In the genomic region with DNA sequence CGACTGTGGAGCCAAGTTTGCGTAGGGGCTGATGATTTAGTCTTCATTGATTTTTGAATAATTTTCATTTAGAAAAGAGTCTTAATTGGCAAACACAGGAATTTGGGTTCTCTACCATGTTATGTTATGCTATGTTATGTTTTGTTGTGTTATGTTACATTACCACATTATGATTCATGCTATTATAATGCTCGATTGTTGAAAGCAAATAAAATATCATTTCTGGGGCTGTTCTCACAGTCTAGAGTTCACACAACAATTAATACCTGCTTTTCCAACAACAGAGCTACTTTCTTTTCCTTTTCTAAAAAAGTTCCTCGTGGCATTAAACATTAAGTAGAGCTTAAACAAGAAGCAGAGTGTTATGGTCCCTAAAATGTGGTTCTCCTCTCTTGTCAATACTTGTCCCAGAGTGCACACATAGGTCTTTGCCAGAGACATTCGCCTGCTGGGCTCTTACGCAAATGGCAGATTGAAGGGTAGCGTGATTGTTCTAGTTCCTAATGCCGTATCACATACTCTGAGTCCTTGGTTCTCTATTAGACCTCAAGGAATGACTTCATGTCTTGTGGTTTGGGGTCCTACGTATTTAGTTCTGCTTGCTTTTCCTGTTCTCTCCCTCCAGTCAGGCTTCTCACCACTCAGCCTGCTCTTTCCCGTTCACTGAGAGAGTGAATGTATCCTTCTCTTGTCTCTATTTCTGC, we compare ENCODE assay signal across 24 cellular contexts.
A peak's percentile ranks its signal among the peaks of the same experiment; 100 is the strongest.
DNase-seq lines count a peak whose midpoint lies in the region; ATAC-seq and TF ChIP-seq lines count a peak whose summit lies in the region.
"Had no signal": no experiment of that assay in that cellular context is flagged by ENCODE, and none has a peak within 500 bp of the region (broad histone marks: within the 10 kb centered on the region; RNA-seq: fewer than 3 reads in every experiment).

No MANE protein-coding gene starts in this region.

- H3K4me2 ChIP-seq in skeletal muscle satellite cell (ENCODE audit: low read length): peak overlapping the region; percentile 56
- H3K4me2 ChIP-seq: KMS-11 had no signal

- H3K4me3 ChIP-seq in right atrium auricular region (no peak overlapping the region), astrocyte of the spinal cord (ENCODE audit: low read depth, low read length) (no peak overlapping the region), skeletal muscle satellite cell (ENCODE audit: low read length) (peak overlapping the region; percentile 34), aorta (ENCODE audit: low read length in 2 of 2) (no peak overlapping the region)
- H3K4me3 ChIP-seq: psoas muscle had no signal

- H3K27me3 ChIP-seq in right atrium auricular region (no peaks in the 10 kb centered on the region), skeletal muscle satellite cell (ENCODE audit: control insufficient read depth, insufficient read depth, low read length) (no peaks in the 10 kb centered on the region), aorta (ENCODE audit: control insufficient read depth in 1 of 2, insufficient read depth in 2 of 2, low read length in 1 of 2) (no peaks in the 10 kb centered on the region)

- no peaks in the 10 kb centered on the region for H3K36me3 ChIP-seq in right atrium auricular region
- H3K36me3 ChIP-seq in skeletal muscle satellite cell (ENCODE audit: insufficient read depth, low read length): no peaks in the 10 kb centered on the region
- H3K36me3 ChIP-seq in aorta (ENCODE audit: control insufficient read depth in 1 of 2, insufficient read depth in 2 of 2, low read length in 1 of 2): no peaks in the 10 kb centered on the region

- DNase-seq in Right ventricle myocardium superior (no peak), right atrium auricular region (ENCODE audit: low spot score) (no peak), astrocyte of the spinal cord (ENCODE audit: low read depth, low spot score) (peak; percentile 75), fibroblast of peridontal ligament (ENCODE audit: extremely low read depth) (peak; percentile 52), aorta (no peak), MV-4-11 (lab: John Stamatoyannopoulos, UW) (no peak)
- no peak for DNase-seq in stimulated activated naive CD4-positive, alpha-beta T cell treated with Interleukin-2 at 50 U/mL for 16 hours (lab: John Stamatoyannopoulos, UW)
- DNase-seq: activated CD4-positive, alpha-beta T cell treated with anti-CD3 and anti-CD28 coated beads, Interleukin-2, amount 50 U/mL, for 1 hour; activated CD8-positive, alpha-beta memory T cell treated with anti-CD3 and anti-CD28 coated beads, Interleukin-2, amount 50 U/mL, for 4 hours; cerebellar nuclear complex; DMS153; effector memory CD8-positive, alpha-beta T cell; left cardiac atrium; midbrain; NCI-H2107; NCI-H510A treated with DMSO at 0.1 percent for 48 hours; psoas muscle; SHP77 treated with DMSO at 0.1 percent for 48 hours; stimulated activated CD4-positive, alpha-beta T cell treated with anti-CD3 and anti-CD28 coated beads, Interleukin-12 subunit alpha, Interleukin-12 subunit beta, amount 100 ng/mL, for 4 hours; stimulated activated CD8-positive, alpha-beta memory T cell treated with anti-CD3 and anti-CD28 coated beads, Interleukin-4, amount 100 ng/mL, for 48 hours; T-helper 1 cell had no signal

- peak; percentile 46 for ATAC-seq in Right ventricle myocardium superior (ENCODE audit: poor library complexity)
- ATAC-seq in aorta (ENCODE audit: low FRiP score): no peak
- ATAC-seq: effector memory CD8-positive, alpha-beta T cell; psoas muscle had no signal

- in situ Hi-C loops in astrocyte of the spinal cord (cut with HindIII; ENCODE audit: low sequenced_read_pairs): no loop called here

- TF ChIP-seq CTCF in right atrium auricular region (IDR thresholded peaks at IDR 0.05) (no peak), astrocyte of the spinal cord (IDR thresholded peaks at IDR 0.05; ENCODE audit: low read depth, low read length) (no peak)

- peak overlapping the region; percentile 5 for H3K9ac ChIP-seq in skeletal muscle satellite cell (ENCODE audit: low read depth, low read length)
- H3K9ac ChIP-seq: KMS-11 had no signal

- intact Hi-C loops in Right ventricle myocardium superior (cut with DNase I): no loop called here
- intact Hi-C loops in aorta (cut with DNase I): no loop called here

- H3K4me1 ChIP-seq in right atrium auricular region (no peaks in the 10 kb centered on the region), skeletal muscle satellite cell (ENCODE audit: control insufficient read depth, insufficient read depth, low read length) (peaks cover 26% of the 10 kb centered on the region), aorta (ENCODE audit: control insufficient read depth in 1 of 2, insufficient read depth in 2 of 2, low read length in 2 of 2) (no peaks in the 10 kb centered on the region)
- H3K4me1 ChIP-seq: psoas muscle had no signal

- no peaks in the 10 kb centered on the region for H3K9me3 ChIP-seq in right atrium auricular region
- H3K9me3 ChIP-seq in skeletal muscle satellite cell (replicated peaks; ENCODE audit: low read length): no peaks in the 10 kb centered on the region
- no peaks in the 10 kb centered on the region for H3K9me3 ChIP-seq in aorta (ENCODE audit: control insufficient read depth, low read length)
- H3K9me3 ChIP-seq: psoas muscle had no signal

- 78 to 80% methylated on average over 10 of the region's 10 CpGs for WGBS in aorta, 2 donors

- H3K27ac ChIP-seq in right atrium auricular region (no peak overlapping the region), aorta (ENCODE audit: low read depth in 1 of 2, low read length in 2 of 2) (no peak overlapping the region)
- H3K27ac ChIP-seq: KMS-11, psoas muscle, VCaP had no signal

Comparison
In these comparisons a context has a peak if more than half of its experiments do, and no peak if none do; other contexts are left out.
1. DNase-seq: peak in astrocyte of the spinal cord (single experiment) and fibroblast of peridontal ligament (single experiment); none in Right ventricle myocardium superior (single experiment), right atrium auricular region (single experiment), aorta (0 of 2), MV-4-11 (single experiment) and stimulated activated naive CD4-positive, alpha-beta T cell treated with Interleukin-2 at 50 U/mL for 16 hours (single experiment).